1 cellular context compared by ENCODE assay signal in the genomic region with DNA sequence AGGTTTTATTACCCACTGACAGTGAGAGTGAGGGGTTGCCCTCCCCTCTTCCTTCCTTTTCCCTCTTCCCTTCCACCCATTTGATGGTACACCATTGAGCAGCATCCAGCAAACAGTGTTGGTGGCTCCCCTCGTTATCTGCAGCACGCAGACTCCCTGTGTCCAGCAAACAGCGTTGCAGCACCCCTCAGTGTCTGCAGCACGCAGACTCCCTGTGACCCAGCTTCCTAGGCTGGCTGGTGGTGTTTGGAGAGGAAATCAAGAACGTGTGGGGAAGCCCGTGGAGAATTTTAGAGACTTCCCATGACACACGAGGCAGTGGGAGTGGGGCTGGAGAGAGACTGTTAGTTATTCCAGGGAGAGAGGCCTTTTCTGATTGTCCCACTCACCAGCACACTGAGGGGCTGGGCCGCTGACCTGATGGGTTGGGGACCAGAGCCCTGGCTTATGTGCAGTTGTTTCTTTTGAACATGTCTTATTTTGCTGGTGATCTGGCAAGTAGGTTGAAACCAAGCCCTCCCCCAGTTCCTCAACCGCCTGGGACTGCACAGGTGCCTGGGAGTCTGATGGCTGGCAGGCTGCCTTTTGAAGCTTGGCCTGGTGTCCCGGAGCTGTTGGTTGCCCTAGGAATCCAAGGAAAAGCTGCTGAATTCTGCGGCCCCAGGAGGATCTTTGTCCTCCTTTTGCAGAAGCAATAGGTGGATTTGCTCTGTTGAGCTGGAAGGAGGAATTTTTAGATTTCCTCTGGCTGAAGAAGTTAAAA.
TF ChIP-seq lines count a peak whose summit lies in the region.

No MANE protein-coding gene starts in this region.

TF ChIP-seq in GM23338, 12 proteins besides CTCF, POLR2A, EP300 and RAD21 (continued from another document):
- TF ChIP-seq, protein P1, sequence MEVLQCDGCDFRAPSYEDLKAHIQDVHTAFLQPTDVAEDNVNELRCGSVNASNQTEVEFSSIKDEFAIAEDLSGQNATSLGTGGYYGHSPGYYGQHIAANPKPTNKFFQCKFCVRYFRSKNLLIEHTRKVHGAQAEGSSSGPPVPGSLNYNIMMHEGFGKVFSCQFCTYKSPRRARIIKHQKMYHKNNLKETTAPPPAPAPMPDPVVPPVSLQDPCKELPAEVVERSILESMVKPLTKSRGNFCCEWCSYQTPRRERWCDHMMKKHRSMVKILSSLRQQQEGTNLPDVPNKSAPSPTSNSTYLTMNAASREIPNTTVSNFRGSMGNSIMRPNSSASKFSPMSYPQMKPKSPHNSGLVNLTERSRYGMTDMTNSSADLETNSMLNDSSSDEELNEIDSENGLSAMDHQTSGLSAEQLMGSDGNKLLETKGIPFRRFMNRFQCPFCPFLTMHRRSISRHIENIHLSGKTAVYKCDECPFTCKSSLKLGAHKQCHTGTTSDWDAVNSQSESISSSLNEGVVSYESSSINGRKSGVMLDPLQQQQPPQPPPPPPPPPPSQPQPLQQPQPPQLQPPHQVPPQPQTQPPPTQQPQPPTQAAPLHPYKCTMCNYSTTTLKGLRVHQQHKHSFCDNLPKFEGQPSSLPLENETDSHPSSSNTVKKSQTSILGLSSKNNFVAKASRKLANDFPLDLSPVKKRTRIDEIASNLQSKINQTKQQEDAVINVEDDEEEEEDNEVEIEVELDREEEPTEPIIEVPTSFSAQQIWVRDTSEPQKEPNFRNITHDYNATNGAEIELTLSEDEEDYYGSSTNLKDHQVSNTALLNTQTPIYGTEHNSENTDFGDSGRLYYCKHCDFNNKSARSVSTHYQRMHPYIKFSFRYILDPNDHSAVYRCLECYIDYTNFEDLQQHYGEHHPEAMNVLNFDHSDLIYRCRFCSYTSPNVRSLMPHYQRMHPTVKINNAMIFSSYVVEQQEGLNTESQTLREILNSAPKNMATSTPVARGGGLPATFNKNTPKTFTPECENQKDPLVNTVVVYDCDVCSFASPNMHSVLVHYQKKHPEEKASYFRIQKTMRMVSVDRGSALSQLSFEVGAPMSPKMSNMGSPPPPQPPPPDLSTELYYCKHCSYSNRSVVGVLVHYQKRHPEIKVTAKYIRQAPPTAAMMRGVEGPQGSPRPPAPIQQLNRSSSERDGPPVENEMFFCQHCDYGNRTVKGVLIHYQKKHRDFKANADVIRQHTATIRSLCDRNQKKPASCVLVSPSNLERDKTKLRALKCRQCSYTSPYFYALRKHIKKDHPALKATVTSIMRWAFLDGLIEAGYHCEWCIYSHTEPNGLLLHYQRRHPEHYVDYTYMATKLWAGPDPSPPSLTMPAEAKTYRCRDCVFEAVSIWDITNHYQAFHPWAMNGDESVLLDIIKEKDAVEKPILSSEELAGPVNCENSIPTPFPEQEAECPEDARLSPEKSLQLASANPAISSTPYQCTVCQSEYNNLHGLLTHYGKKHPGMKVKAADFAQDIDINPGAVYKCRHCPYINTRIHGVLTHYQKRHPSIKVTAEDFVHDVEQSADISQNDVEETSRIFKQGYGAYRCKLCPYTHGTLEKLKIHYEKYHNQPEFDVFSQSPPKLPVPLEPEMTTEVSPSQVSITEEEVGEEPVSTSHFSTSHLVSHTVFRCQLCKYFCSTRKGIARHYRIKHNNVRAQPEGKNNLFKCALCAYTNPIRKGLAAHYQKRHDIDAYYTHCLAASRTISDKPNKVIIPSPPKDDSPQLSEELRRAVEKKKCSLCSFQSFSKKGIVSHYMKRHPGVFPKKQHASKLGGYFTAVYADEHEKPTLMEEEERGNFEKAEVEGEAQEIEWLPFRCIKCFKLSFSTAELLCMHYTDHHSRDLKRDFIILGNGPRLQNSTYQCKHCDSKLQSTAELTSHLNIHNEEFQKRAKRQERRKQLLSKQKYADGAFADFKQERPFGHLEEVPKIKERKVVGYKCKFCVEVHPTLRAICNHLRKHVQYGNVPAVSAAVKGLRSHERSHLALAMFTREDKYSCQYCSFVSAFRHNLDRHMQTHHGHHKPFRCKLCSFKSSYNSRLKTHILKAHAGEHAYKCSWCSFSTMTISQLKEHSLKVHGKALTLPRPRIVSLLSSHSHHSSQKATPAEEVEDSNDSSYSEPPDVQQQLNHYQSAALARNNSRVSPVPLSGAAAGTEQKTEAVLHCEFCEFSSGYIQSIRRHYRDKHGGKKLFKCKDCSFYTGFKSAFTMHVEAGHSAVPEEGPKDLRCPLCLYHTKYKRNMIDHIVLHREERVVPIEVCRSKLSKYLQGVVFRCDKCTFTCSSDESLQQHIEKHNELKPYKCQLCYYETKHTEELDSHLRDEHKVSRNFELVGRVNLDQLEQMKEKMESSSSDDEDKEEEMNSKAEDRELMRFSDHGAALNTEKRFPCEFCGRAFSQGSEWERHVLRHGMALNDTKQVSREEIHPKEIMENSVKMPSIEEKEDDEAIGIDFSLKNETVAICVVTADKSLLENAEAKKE (CRISPR knock-in tag; IDR thresholded peaks at IDR 0.05): no peak
- TF ChIP-seq, protein P2, sequence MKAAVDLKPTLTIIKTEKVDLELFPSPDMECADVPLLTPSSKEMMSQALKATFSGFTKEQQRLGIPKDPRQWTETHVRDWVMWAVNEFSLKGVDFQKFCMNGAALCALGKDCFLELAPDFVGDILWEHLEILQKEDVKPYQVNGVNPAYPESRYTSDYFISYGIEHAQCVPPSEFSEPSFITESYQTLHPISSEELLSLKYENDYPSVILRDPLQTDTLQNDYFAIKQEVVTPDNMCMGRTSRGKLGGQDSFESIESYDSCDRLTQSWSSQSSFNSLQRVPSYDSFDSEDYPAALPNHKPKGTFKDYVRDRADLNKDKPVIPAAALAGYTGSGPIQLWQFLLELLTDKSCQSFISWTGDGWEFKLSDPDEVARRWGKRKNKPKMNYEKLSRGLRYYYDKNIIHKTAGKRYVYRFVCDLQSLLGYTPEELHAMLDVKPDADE (IDR thresholded peaks at IDR 0.05): no peak
TF ChIP-seq in GM23338: peak in this region for 0.
